Comparison of ENCODE assay signal across 8 cellular contexts in the genomic region with DNA sequence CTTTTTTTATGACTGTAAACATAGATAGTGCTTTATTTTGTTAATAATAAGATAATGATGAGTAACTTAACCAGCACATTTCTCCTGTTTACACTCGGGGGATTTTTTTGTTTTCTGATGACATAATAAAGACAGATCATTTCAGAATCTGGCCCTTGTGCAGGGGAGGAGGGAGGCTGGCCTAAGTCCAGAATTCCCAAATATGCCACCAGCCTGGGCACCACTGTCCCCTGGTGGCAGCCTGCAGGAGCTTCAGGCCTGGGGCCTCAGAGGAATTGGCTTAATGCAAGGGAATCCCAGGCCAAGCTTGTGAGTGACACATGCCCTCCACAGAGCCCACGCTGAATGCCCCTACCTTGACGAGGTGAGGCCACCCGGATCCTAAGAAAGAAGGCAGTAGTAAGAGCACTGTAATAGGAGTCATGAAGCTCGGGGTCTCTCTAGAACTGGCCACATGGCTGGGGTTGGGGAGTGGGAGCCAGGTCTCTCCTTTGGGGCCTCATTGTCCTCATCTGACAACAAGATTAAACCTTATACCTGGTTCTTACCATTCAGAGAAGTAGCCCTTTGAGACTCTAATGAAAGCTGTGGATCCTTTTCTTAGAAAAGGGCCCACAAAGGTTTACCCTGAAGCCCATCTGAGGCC. TPM values are rescaled to one million over a fixed set of nuclear protein-coding genes. Genes with fewer than 3 reads are reported as not detected.
A peak's percentile ranks its signal among the peaks of the same experiment; 100 is the strongest.
DNase-seq lines count a peak whose midpoint lies in the region; ATAC-seq and FAIRE-seq lines count a peak whose summit lies in the region.

No MANE protein-coding gene starts in this region.

- no peak overlapping the region for H3K4me3 ChIP-seq in ectodermal cell (ENCODE audit: insufficient read depth, low read depth, low read length)

- 80 to 92% methylated on average over 4 to 5 of the region's 5 CpGs for WGBS in ectodermal cell, 2 experiments

- H3K9me3 ChIP-seq in ectodermal cell (ENCODE audit: control insufficient read depth, low read length) = no peaks in the 10 kb centered on the region

- FAIRE-seq in RCC 7860 (lab: Jason Lieb, UNC) (no peak), urothelium cell line (lab: Jason Lieb, UNC) (no peak)

- no peaks in the 10 kb centered on the region for H3K27me3 ChIP-seq in ectodermal cell (ENCODE audit: control insufficient read depth, insufficient read depth, low read length, poor library complexity, severe bottlenecking)

- DNase-seq in ELF-1 (ENCODE audit: low read depth, low spot score) (peak; percentile 73), M059J (ENCODE audit: low read depth) (peak; percentile 81), RCC 7860 (ENCODE audit: low spot score) (peak; percentile 43), lung microvascular endothelial cell (ENCODE audit: low read depth in 2 of 2) (peak; percentile 87 to 88), urothelium cell line (ENCODE audit: low spot score) (peak; percentile 83)

- H3K36me3 ChIP-seq in ectodermal cell (ENCODE audit: control insufficient read depth, insufficient read depth, low read length) = peaks cover 9% of the 10 kb centered on the region

- peaks cover 15% of the 10 kb centered on the region for H3K4me1 ChIP-seq in ectodermal cell (ENCODE audit: control insufficient read depth, insufficient read depth, low read length)

- ATAC-seq in GM18517 (IDR thresholded peaks at IDR 0.05; ENCODE audit: unreplicated experiment) (no peak), GM19397 (IDR thresholded peaks at IDR 0.05; ENCODE audit: unreplicated experiment) (no peak)

- peak overlapping the region; percentile 38 for H3K27ac ChIP-seq in ectodermal cell (ENCODE audit: insufficient read depth, low read depth, low read length, poor library complexity, severe bottlenecking)

RNA-seq across cellular contexts. Expression of gene ETNK2, which starts 24.1 kb away (rescaled TPM):
- total RNA-seq in M059J (2014; rRNA removed; shearing (Covaris generic)) = 33.9 and 36.4 TPM in 2 replicates
- polyA plus RNA-seq in ectodermal cell (2013, experiment 1 of 4) = 11.4 TPM
- polyA plus RNA-seq in ectodermal cell (2013, experiment 2 of 4) = 12.4 TPM
- polyA plus RNA-seq in ectodermal cell (2013, experiment 3 of 4) = 9.3 TPM
- 9.4 TPM for polyA plus RNA-seq in ectodermal cell (2013, experiment 4 of 4)
- total RNA-seq in lung microvascular endothelial cell = 6.9 and 9.4 TPM in 2 replicates

RNA-seq across cellular contexts. Expression of gene REN, which starts 38.4 kb away (rescaled TPM):
- 0.25 and 2.2 TPM in 2 replicates for total RNA-seq in M059J (2014; rRNA removed; shearing (Covaris generic))
- not detected for polyA plus RNA-seq in ectodermal cell (2013, experiment 1 of 4)
- not detected for polyA plus RNA-seq in ectodermal cell (2013, experiment 2 of 4)
- polyA plus RNA-seq in ectodermal cell (2013, experiment 3 of 4) = not detected
- not detected for polyA plus RNA-seq in ectodermal cell (2013, experiment 4 of 4)
- not detected in 2 replicates for total RNA-seq in lung microvascular endothelial cell

RNA-seq across cellular contexts. Expression of gene SOX13, which starts 54.8 kb away (rescaled TPM):
- total RNA-seq in M059J (2014; rRNA removed; shearing (Covaris generic)) = 6.9 and 12.6 TPM in 2 replicates
- polyA plus RNA-seq in ectodermal cell (2013, experiment 1 of 4) = 67.1 TPM
- 66.2 TPM for polyA plus RNA-seq in ectodermal cell (2013, experiment 2 of 4)
- 62.6 TPM for polyA plus RNA-seq in ectodermal cell (2013, experiment 3 of 4)
- polyA plus RNA-seq in ectodermal cell (2013, experiment 4 of 4) = 68.2 TPM
- total RNA-seq in lung microvascular endothelial cell = 5.7 and 6.7 TPM in 2 replicates
